Comparison of ENCODE assay signal across 25 cellular contexts in genomic region chr20:23332467-23332866, GRCh38.
"Had no signal": no experiment of that assay in that cellular context is flagged by ENCODE, and none has a peak within 500 bp of the region (broad histone marks: within the 10 kb centered on the region; RNA-seq: fewer than 3 reads in every experiment).

No MANE protein-coding gene starts in this region.

- H3K4me1 ChIP-seq: stomach, transverse colon had no signal

- ATAC-seq: gastroesophageal sphincter; left colon; left ventricle myocardium superior; mucosa of descending colon; naive thymus-derived CD8-positive, alpha-beta T cell; psoas muscle; sciatic nerve had no signal

- H3K27ac ChIP-seq: epithelial cell of prostate, esophagus squamous epithelium, gastroesophageal sphincter, neutrophil, psoas muscle, skin epidermis, stomach, thoracic aorta, transverse colon had no signal

- H3K36me3 ChIP-seq: esophagus squamous epithelium, gastroesophageal sphincter, neutrophil, stomach, thoracic aorta, transverse colon had no signal

- H3K4me3 ChIP-seq: coronary artery, esophagus squamous epithelium, gastroesophageal sphincter, lung, mucosa of descending colon, psoas muscle, skin epidermis, stomach, thoracic aorta, transverse colon had no signal

- DNase-seq: effector CD4-positive, alpha-beta T cell; esophagus squamous epithelium; foreskin fibroblast; glutamatergic neuron; immature natural killer cell; left colon; left ventricle myocardium superior; mucosa of descending colon; naive thymus-derived CD8-positive, alpha-beta T cell; psoas muscle; retina; stimulated activated CD4-positive, alpha-beta T cell treated with anti-CD3 and anti-CD28 coated beads, Interleukin-2, amount 100 ng/mL, for 24 hours; stimulated activated CD4-positive, alpha-beta T cell treated with anti-CD3 and anti-CD28 coated beads, Interleukin-4, amount 100 ng/mL, for 4 hours; stimulated activated naive CD4-positive, alpha-beta T cell; stomach; substantia nigra; transverse colon had no signal

- H3K9me3 ChIP-seq: esophagus squamous epithelium, gastroesophageal sphincter, mucosa of descending colon, neutrophil, psoas muscle, stomach, thoracic aorta, transverse colon had no signal

- H3K27me3 ChIP-seq: esophagus squamous epithelium, gastroesophageal sphincter, neutrophil, stomach, transverse colon had no signal
